In the genomic region with DNA sequence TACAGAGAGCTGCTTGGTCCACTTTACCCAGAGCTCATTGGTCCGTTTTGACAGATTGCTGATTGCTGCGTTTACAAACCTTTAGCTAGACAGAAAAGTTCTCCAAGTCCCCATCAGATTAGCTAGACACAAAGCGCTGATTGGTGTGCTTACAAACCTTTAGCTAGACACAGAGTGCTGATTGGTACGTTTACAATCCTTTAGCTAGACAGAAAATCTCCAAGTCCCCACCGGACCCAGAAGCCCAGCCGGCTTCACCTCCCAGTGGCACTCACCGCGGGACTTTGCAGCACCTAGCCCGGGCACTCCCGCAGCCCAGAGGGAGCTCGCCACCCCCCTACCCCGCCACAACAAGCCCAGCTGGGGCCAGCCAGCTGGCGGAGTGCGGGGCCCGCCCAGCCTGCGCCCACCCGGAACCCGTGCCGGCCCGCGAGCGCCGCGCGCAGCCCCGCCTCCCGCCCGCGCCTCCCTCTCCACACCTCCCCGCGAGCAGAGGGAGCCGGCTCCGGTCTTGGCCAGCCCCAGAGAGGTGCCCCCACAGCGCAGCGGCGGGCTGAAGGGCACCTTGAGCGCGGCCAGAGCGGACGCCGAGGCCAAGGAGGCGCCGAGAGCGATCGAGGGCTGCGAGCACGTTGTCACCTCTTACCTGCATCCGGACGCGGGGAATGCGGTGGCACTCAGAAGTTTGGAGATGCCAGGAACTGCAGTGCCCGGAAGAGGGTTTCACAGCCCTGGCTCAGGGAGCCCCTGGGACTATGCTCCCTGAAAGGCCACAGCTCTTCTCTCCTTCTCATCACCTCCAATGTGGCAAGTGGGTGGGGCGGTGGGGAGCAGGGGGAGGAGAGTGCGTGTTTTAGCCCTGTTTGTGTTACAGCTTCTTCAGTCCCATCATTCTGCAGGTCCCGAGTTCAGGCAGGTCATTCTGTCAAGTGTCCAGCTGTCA, we compare ENCODE assay signal across 11 cellular contexts.
DNase-seq lines count a peak whose midpoint lies in the region; ATAC-seq and FAIRE-seq lines count a peak whose summit lies in the region.
"Had no signal": no experiment of that assay in that cellular context is flagged by ENCODE, and none has a peak within 500 bp of the region (broad histone marks: within the 10 kb centered on the region; RNA-seq: fewer than 3 reads in every experiment).

No MANE protein-coding gene starts in this region.

- no peaks in the 10 kb centered on the region for H3K4me1 Mint-ChIP-seq in T-cell
- H3K4me1 Mint-ChIP-seq: natural killer cell had no signal

- H3K27me3 ChIP-seq in H7 (ENCODE audit: control insufficient read depth, insufficient read depth, low read length) (no peaks in the 10 kb centered on the region), small intestine (ENCODE audit: control insufficient read depth in 2 of 2, insufficient read depth in 2 of 2, low read length in 2 of 2) (no peaks in the 10 kb centered on the region)

- POLR2A ChIA-PET in T-cell (lab: Charles Lee): interaction anchor here in 1 of 2 donors (0.5 kb wide), 1 partner anchor 357 kb away, joined by 4 read pairs; no protein-coding TSS in a partner anchor

- H3K4me3 Mint-ChIP-seq in T-cell: no peak overlapping the region
- H3K4me3 Mint-ChIP-seq: activated T-cell treated with anti-CD3 and anti-CD28 coated beads, Interleukin-2, amount 50 U/mL, for 72 hours; natural killer cell had no signal

- H3K9me3 ChIP-seq in small intestine (ENCODE audit: control insufficient read depth, low read depth): no peaks in the 10 kb centered on the region

- no peaks in the 10 kb centered on the region for H3K27me3 Mint-ChIP-seq in T-cell

- whole genome bisulfite sequencing in small intestine, 3 donors: 15 to 21% (median 17%) methylated on average over 53 to 55 of the region's 55 CpGs

- CTCF ChIA-PET in T-cell (lab: Charles Lee): no interaction called here

- no peaks in the 10 kb centered on the region for H3K4me1 ChIP-seq in small intestine (ENCODE audit: control insufficient read depth in 2 of 2, insufficient read depth in 1 of 2, low read depth in 1 of 2, low read length in 1 of 2)

- peak overlapping the region; percentile 12; the same call in 1 of the 2 replicates for H3K4me3 ChIP-seq in H7 (ENCODE audit: insufficient read depth, low read depth, low read length)
- H3K4me3 ChIP-seq in iPS-11a (ENCODE audit: low read depth, low read length): peak overlapping the region; percentile 27
- peak overlapping the region; percentile 23 to 57 for H3K4me3 ChIP-seq in small intestine (ENCODE audit: low read depth in 1 of 2, low read length in 2 of 2)

- no peak overlapping the region for H3K27ac ChIP-seq in small intestine (ENCODE audit: low read depth in 1 of 2, low read length in 1 of 2)

- ATAC-seq in T-cell (replicated peaks in 1 of 4): no peak
- ATAC-seq: activated T-cell treated with anti-CD3 and anti-CD28 coated beads, Interleukin-2, amount 50 U/mL, for 72 hours; natural killer cell had no signal

- FAIRE-seq in small intestine (lab: Jason Lieb, UNC): no peak

- H3K36me3 ChIP-seq in H7 (replicated peaks; ENCODE audit: control insufficient read depth, insufficient read depth, low read length) (no peaks in the 10 kb centered on the region), small intestine (ENCODE audit: control insufficient read depth in 2 of 2, insufficient read depth in 2 of 2, low read length in 2 of 2) (no peaks in the 10 kb centered on the region)

- no peak overlapping the region for H3K27ac Mint-ChIP-seq in T-cell
- H3K27ac Mint-ChIP-seq: activated T-cell treated with anti-CD3 and anti-CD28 coated beads, Interleukin-2, amount 50 U/mL, for 72 hours; natural killer cell had no signal

- peaks cover 11 to 32% (median 18%) of the 10 kb centered on the region in 3 donors for H3K9me3 Mint-ChIP-seq in T-cell

- DNase-seq in H7 (peak; percentile 16), astrocyte of the hippocampus (ENCODE audit: low read depth, low spot score) (peak; percentile 6), small intestine (peak; percentile 7), cortex of kidney (lab: John Stamatoyannopoulos, UW) (no peak), T-cell (no peak), DMS153 (lab: John Stamatoyannopoulos, UW) (no peak), NCI-H1436 treated with DMSO at 0.1 percent for 48 hours (lab: John Stamatoyannopoulos, UW) (no peak)
- DNase-seq: activated T-cell treated with anti-CD3 and anti-CD28 coated beads, Interleukin-2, amount 50 U/mL, for 72 hours; natural killer cell; NCI-H1092 treated with DMSO at 0.1 percent for 48 hours had no signal

- H3K36me3 Mint-ChIP-seq in T-cell: no peaks in the 10 kb centered on the region
- H3K36me3 Mint-ChIP-seq: natural killer cell had no signal

Comparison
In these comparisons a context has a peak if more than half of its experiments do, and no peak if none do; other contexts are left out.
1. DNase-seq: peak in H7 (single experiment), astrocyte of the hippocampus (single experiment) and small intestine (single experiment); none in cortex of kidney (single experiment), T-cell (0 of 34), DMS153 (single experiment) and NCI-H1436 treated with DMSO at 0.1 percent for 48 hours (single experiment).
2. Peak in every context shown above with its lines, with median percentiles within 50 percentile points of each other: H3K4me3 ChIP-seq.